In the genomic region with DNA sequence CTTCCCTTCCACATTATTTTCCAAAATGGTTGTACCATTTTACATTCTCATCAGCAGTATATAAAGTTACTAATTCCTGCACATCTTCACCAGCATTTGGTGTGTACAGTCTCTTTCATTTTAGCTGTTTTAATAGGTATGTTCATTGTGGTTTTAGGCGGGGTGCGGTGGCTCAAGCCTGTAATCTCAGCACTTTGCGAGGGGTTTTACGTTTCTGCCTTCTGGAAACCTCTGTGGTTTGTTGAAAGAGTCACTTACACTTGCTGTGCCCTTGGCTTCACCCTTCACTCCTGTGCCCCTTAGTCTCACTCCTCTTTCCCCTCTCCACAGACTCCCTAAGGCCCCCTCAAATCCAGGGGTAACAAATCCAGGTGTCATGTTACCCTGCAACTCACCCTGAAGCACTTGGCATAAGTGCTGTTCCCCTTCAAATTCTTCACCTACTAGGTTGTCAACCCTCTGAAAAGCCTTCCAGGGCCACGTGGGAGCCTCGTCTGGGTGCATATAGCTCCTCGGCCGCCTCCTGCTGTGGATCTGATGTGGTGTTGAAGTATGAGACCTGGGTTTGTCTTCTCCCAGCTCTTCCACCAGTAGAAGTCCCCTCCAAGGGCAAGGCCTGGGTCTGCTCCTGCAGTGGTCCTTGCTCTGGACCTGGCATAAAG, we compare ENCODE assay signal across 1 cellular context.
TF ChIP-seq lines count a peak whose summit lies in the region.

No MANE protein-coding gene starts in this region.

TF ChIP-seq in HEK293, 187 proteins besides CTCF, POLR2A, EP300 and RAD21 (continued from another document):
- TF ChIP-seq, protein P1, sequence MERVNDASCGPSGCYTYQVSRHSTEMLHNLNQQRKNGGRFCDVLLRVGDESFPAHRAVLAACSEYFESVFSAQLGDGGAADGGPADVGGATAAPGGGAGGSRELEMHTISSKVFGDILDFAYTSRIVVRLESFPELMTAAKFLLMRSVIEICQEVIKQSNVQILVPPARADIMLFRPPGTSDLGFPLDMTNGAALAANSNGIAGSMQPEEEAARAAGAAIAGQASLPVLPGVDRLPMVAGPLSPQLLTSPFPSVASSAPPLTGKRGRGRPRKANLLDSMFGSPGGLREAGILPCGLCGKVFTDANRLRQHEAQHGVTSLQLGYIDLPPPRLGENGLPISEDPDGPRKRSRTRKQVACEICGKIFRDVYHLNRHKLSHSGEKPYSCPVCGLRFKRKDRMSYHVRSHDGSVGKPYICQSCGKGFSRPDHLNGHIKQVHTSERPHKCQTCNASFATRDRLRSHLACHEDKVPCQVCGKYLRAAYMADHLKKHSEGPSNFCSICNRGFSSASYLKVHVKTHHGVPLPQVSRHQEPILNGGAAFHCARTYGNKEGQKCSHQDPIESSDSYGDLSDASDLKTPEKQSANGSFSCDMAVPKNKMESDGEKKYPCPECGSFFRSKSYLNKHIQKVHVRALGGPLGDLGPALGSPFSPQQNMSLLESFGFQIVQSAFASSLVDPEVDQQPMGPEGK (tag by site-specific recombination; IDR thresholded peaks at IDR 0.05) = 0 out of 2 replicates have a peak, but pooled peaks have one; percentile 9
- TF ChIP-seq, protein P2, sequence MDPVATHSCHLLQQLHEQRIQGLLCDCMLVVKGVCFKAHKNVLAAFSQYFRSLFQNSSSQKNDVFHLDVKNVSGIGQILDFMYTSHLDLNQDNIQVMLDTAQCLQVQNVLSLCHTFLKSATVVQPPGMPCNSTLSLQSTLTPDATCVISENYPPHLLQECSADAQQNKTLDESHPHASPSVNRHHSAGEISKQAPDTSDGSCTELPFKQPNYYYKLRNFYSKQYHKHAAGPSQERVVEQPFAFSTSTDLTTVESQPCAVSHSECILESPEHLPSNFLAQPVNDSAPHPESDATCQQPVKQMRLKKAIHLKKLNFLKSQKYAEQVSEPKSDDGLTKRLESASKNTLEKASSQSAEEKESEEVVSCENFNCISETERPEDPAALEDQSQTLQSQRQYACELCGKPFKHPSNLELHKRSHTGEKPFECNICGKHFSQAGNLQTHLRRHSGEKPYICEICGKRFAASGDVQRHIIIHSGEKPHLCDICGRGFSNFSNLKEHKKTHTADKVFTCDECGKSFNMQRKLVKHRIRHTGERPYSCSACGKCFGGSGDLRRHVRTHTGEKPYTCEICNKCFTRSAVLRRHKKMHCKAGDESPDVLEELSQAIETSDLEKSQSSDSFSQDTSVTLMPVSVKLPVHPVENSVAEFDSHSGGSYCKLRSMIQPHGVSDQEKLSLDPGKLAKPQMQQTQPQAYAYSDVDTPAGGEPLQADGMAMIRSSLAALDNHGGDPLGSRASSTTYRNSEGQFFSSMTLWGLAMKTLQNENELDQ (tag by site-specific recombination; IDR thresholded peaks at IDR 0.05; ENCODE audit: low read depth) = no peak
- TF ChIP-seq SALL2 (tag by site-specific recombination; IDR thresholded peaks at IDR 0.05; ENCODE audit: borderline replicate concordance) (no peak), ZNF341 (tag by site-specific recombination; IDR thresholded peaks at IDR 0.05; ENCODE audit: low read depth) (peak; percentile 13; the same call in 1 of the 2 replicates)
